In genomic region chr21:31363720-31364119, GRCh38 we compare ENCODE assay signal across 17 cellular contexts. TPM values are rescaled to one million over a fixed set of nuclear protein-coding genes. Genes with fewer than 3 reads are reported as not detected.
DNase-seq lines count a peak whose midpoint lies in the region; ATAC-seq and TF ChIP-seq lines count a peak whose summit lies in the region.
"Had no signal": no experiment of that assay in that cellular context is flagged by ENCODE, and none has a peak within 500 bp of the region (broad histone marks: within the 10 kb centered on the region; RNA-seq: fewer than 3 reads in every experiment).

No MANE protein-coding gene starts in this region.

- intact Hi-C loops in activated T-helper 2 cell treated with anti-CD3 and anti-CD28 coated beads, Interferon-gamma antibody, Interleukin-2, Interleukin-4, amounts not matched to agents 10 μg/mL and 5 μg/mL and 100 μg/mL, durations not matched to agents 14 hours and 24 hours and 36 hours (cut with micrococcal nuclease): loop anchor here (1.0 kb wide), 1 partner anchor 8 kb away; no protein-coding TSS in a partner anchor
- intact Hi-C loops in natural killer cell (cut with micrococcal nuclease): no loop called here

- H3K27me3 Mint-ChIP-seq in activated T-helper 2 cell treated with anti-CD3 and anti-CD28 coated beads, Interferon-gamma antibody, Interleukin-2, Interleukin-4, amounts not matched to agents 10 μg/mL and 5 μg/mL and 100 μg/mL, durations not matched to agents 14 hours and 24 hours and 36 hours (ENCODE audit: low read depth): no peaks in the 10 kb centered on the region
- H3K27me3 Mint-ChIP-seq in natural killer cell (ENCODE audit: low read depth in 2 of 2): no peaks in the 10 kb centered on the region
- H3K27me3 Mint-ChIP-seq: activated B cell treated with CpG ODN at 0.5 μM for 24 hours, progenitor cell of endocrine pancreas had no signal

- ATAC-seq in natural killer cell: peak in 1 of 3 donors; percentile 18
- no peak for ATAC-seq in GM21423 (IDR thresholded peaks at IDR 0.05; ENCODE audit: unreplicated experiment)
- ATAC-seq: GM12878 had no signal

- DNase-seq in SKM-1 treated with dmso at 0.1 percent for 144 hours (lab: John Stamatoyannopoulos, UW; ENCODE audit: unreplicated experiment) (peak; percentile 31), SKM-1 (lab: John Stamatoyannopoulos, UW; ENCODE audit: unreplicated experiment) (no peak), KBM-7 (peak; percentile 54), natural killer cell (no peak), substantia nigra (lab: John Stamatoyannopoulos, UW) (no peak), globus pallidus (ENCODE audit: low spot score) (no peak)
- DNase-seq in activated T-helper 2 cell treated with anti-CD3 and anti-CD28 coated beads, Interferon-gamma antibody, Interleukin-2, Interleukin-4, amounts not matched to agents 10 μg/mL and 5 μg/mL and 100 μg/mL, durations not matched to agents 14 hours and 24 hours and 36 hours (ENCODE audit: low spot score): no peak
- DNase-seq: activated B cell treated with CpG ODN at 0.5 μM for 24 hours, brain microvascular endothelial cell, left ventricle myocardium inferior, NCI-H1694 treated with DMSO at 0.1 percent for 48 hours, NCI-H524, spleen had no signal

- peaks cover 15% of the 10 kb centered on the region for H3K36me3 Mint-ChIP-seq in activated T-helper 2 cell treated with anti-CD3 and anti-CD28 coated beads, Interferon-gamma antibody, Interleukin-2, Interleukin-4, amounts not matched to agents 10 μg/mL and 5 μg/mL and 100 μg/mL, durations not matched to agents 14 hours and 24 hours and 36 hours (ENCODE audit: low read depth)
- no peaks in the 10 kb centered on the region for H3K36me3 Mint-ChIP-seq in natural killer cell

- peaks cover 15% of the 10 kb centered on the region for H3K9me3 Mint-ChIP-seq in activated T-helper 2 cell treated with anti-CD3 and anti-CD28 coated beads, Interferon-gamma antibody, Interleukin-2, Interleukin-4, amounts not matched to agents 10 μg/mL and 5 μg/mL and 100 μg/mL, durations not matched to agents 14 hours and 24 hours and 36 hours
- H3K9me3 Mint-ChIP-seq in natural killer cell: peaks cover 4 to 7% of the 10 kb centered on the region in 2 donors

- H3K4me1 Mint-ChIP-seq in activated T-helper 2 cell treated with anti-CD3 and anti-CD28 coated beads, Interferon-gamma antibody, Interleukin-2, Interleukin-4, amounts not matched to agents 10 μg/mL and 5 μg/mL and 100 μg/mL, durations not matched to agents 14 hours and 24 hours and 36 hours (ENCODE audit: low read depth): peaks cover 48% of the 10 kb centered on the region
- peaks cover 20 to 22% of the 10 kb centered on the region in 2 donors for H3K4me1 Mint-ChIP-seq in natural killer cell
- H3K4me1 Mint-ChIP-seq: activated B cell treated with CpG ODN at 0.5 μM for 24 hours had no signal

- no peak overlapping the region for H3K27ac ChIP-seq in substantia nigra (ENCODE audit: low read depth, low read length, poor library complexity, severe bottlenecking)
- H3K27ac ChIP-seq: brain microvascular endothelial cell, HL-60, left ventricle myocardium inferior, spleen had no signal

- no peak for TF ChIP-seq CTCF in natural killer cell (IDR thresholded peaks at IDR 0.05)

- H3K4me3 Mint-ChIP-seq in activated T-helper 2 cell treated with anti-CD3 and anti-CD28 coated beads, Interferon-gamma antibody, Interleukin-2, Interleukin-4, amounts not matched to agents 10 μg/mL and 5 μg/mL and 100 μg/mL, durations not matched to agents 14 hours and 24 hours and 36 hours (ENCODE audit: low read depth): peak overlapping the region; percentile 38
- peak overlapping the region; percentile 69 for H3K4me3 Mint-ChIP-seq in natural killer cell
- H3K4me3 Mint-ChIP-seq: activated B cell treated with CpG ODN at 0.5 μM for 24 hours had no signal

- in situ Hi-C loops in KBM-7 (cut with MboI; ENCODE audit: low pct_unique_long_range_greater_than_20kb, low sequenced_read_pairs): no loop called here

- H3K27ac Mint-ChIP-seq in activated T-helper 2 cell treated with anti-CD3 and anti-CD28 coated beads, Interferon-gamma antibody, Interleukin-2, Interleukin-4, amounts not matched to agents 10 μg/mL and 5 μg/mL and 100 μg/mL, durations not matched to agents 14 hours and 24 hours and 36 hours: peak overlapping the region; percentile 52
- peak overlapping the region; percentile 14 to 16 for H3K27ac Mint-ChIP-seq in natural killer cell
- H3K27ac Mint-ChIP-seq: activated B cell treated with CpG ODN at 0.5 μM for 24 hours, progenitor cell of endocrine pancreas had no signal

RNA-seq across cellular contexts. Expression of gene TIAM1, which starts 19.7 kb away (rescaled TPM):
- total RNA-seq in activated T-helper 2 cell treated with anti-CD3 and anti-CD28 coated beads, Interferon-gamma antibody, Interleukin-2, Interleukin-4, amounts not matched to agents 10 μg/mL and 5 μg/mL and 100 μg/mL, durations not matched to agents 14 hours and 24 hours and 36 hours: 110 and 114 TPM in 2 replicates
- 10 to 100 TPM; 19.1 to 32.3 (median 19.4) TPM for total RNA-seq in natural killer cell

Comparison
In these comparisons a context has a peak if more than half of its experiments do, and no peak if none do; other contexts are left out.
1. DNase-seq: peak in SKM-1 treated with dmso at 0.1 percent for 144 hours (single experiment) and KBM-7 (single experiment); none in SKM-1 (single experiment), activated T-helper 2 cell treated with anti-CD3 and anti-CD28 coated beads, Interferon-gamma antibody, Interleukin-2, Interleukin-4, amounts not matched to agents 10 μg/mL and 5 μg/mL and 100 μg/mL, durations not matched to agents 14 hours and 24 hours and 36 hours (single experiment), natural killer cell (single experiment), substantia nigra (0 of 49) and globus pallidus (single experiment).